ENCODE assay signal across 8 cellular contexts in the genomic region with DNA sequence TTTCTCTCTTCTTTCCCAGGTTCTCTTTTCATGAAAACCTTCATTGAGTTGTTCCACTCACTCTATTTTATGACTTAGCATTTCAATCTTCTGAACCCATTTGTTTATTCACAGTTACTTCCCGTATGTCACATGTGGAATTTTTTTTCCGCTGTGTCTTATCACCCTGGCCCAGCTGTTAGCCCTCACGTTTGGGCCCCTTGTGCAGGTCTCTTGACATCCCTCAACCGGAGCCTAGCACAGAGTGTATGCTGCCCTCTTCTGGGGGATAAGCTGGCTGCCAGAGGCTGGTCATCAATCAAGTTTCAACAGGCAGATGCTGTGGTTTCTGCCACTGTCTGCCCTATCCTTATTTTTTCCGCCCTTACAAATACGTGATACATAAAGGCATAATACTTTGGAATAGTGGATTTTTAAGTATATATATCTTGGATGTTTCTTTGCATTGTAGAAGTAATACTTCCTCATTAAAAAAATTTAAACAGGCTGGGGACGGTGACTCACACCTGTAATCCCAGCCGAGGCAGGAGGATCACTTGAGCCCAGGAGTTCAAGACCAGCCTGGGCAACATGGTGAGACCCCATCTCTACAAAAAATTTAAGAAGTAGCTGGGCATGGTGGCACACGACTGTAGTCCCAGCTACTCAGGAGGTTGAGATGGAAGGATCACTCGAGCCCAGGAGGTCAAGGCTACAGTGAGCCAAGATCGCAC. TPM values are rescaled to one million over a fixed set of nuclear protein-coding genes. Genes with fewer than 3 reads are reported as not detected.
A peak's percentile ranks its signal among the peaks of the same experiment; 100 is the strongest.
DNase-seq lines count a peak whose midpoint lies in the region; ATAC-seq and TF ChIP-seq lines count a peak whose summit lies in the region.

No MANE protein-coding gene starts in this region.

- POLR2A ChIA-PET in HEK293 (lab: Yijun Ruan, JAX) = interaction anchor here (0.5 to 1.1 kb wide), 2 partner anchors 93 to 297 kb away, joined by 3 to 5 read pairs; no protein-coding TSS in a partner anchor

- H3K4me3 ChIP-seq in BE2C (ENCODE audit: low read depth, low read length) = no peak overlapping the region
- no peak overlapping the region for H3K4me3 ChIP-seq in HEK293 (ENCODE audit: low read depth, low read length)
- H3K4me3 ChIP-seq in transverse colon = no peak overlapping the region

- no peak for TF ChIP-seq EP300 in transverse colon (IDR thresholded peaks at IDR 0.05; ENCODE audit: low read depth)

- DNase-seq in BE2C (peak; percentile 54), OCI-M1 (lab: John Stamatoyannopoulos, UW) (peak; percentile 100), amniotic epithelial cell (ENCODE audit: low read depth) (peak; percentile 86), left colon (peak in 1 of 2 donors; percentile 20), transverse colon (peak; percentile 12)

- CTCF ChIA-PET in HEK293 (lab: Yijun Ruan, JAX) = interaction anchor here (0.5 to 10.6 kb wide), 32 partner anchors 10 to 549 kb away, joined by 3 to 103 read pairs (median 4); a partner anchor contains a TSS

- ATAC-seq in left colon (peak; percentile 56), HG02884 (IDR thresholded peaks at IDR 0.05; ENCODE audit: unreplicated experiment) (no peak), HG02759 (IDR thresholded peaks at IDR 0.05; ENCODE audit: unreplicated experiment) (no peak)

- WGBS in transverse colon (ENCODE audit: low coverage in 1 of 2), 2 donors = 71% methylated on average over 6 to 11 of the region's 11 CpGs

- intact Hi-C loops in left colon (cut with DNase I, micrococcal nuclease) (no loop called here), transverse colon (cut with DNase I; ENCODE audit: low total_unique reads) (no loop called here)

- TF ChIP-seq CTCF in BE2C (IDR thresholded peaks at IDR 0.05; ENCODE audit: low read depth, low read length) = peak; percentile 80
- peak; percentile 52 for TF ChIP-seq CTCF in HEK293 (tag by site-specific recombination; IDR thresholded peaks at IDR 0.05)
- TF ChIP-seq CTCF in transverse colon (IDR thresholded peaks at IDR 0.05) = peak in 2 of 5 experiments; percentile 26 to 28

- in situ Hi-C loops in transverse colon (cut with MboI; ENCODE audit: low pct_ligation_motif_present in 1 of 4, low pct_unique_long_range_greater_than_20kb in 1 of 4, low sequenced_read_pairs in 3 of 4) = no loop called here

- H3K4me1 ChIP-seq in BE2C = peaks cover 13% of the 10 kb centered on the region
- H3K4me1 ChIP-seq in HEK293 (ENCODE audit: control insufficient read depth, insufficient read depth, low read length) = no peaks in the 10 kb centered on the region
- no peaks in the 10 kb centered on the region for H3K4me1 ChIP-seq in transverse colon

- H3K36me3 ChIP-seq in BE2C (peaks cover 9% of the 10 kb centered on the region), HEK293 (ENCODE audit: control insufficient read depth in 2 of 2, insufficient read depth in 1 of 2, low read length in 2 of 2) (peaks cover 12 to 75% of the 10 kb centered on the region in 2 experiments; a peak in 2 of 3 replicates), transverse colon (peaks cover 0 to 36% (median 15%) of the 10 kb centered on the region in 4 donors)

- TF ChIP-seq POLR2A in transverse colon (IDR thresholded peaks at IDR 0.05) = no peak

- H3K27ac ChIP-seq in HEK293 (ENCODE audit: extremely low read depth, low read depth, low read length) (no peak overlapping the region), transverse colon (no peak overlapping the region)

- no peaks in the 10 kb centered on the region for H3K27me3 ChIP-seq in BE2C
- H3K27me3 ChIP-seq in transverse colon = no peaks in the 10 kb centered on the region

- no peaks in the 10 kb centered on the region for H3K9me3 ChIP-seq in BE2C
- H3K9me3 ChIP-seq in HEK293 (ENCODE audit: control insufficient read depth, insufficient read depth, low read depth, low read length) = no peaks in the 10 kb centered on the region
- H3K9me3 ChIP-seq in transverse colon = no peaks in the 10 kb centered on the region

TF ChIP-seq in HEK293, 187 proteins besides CTCF, POLR2A, EP300 and RAD21:
- no peak for TF ChIP-seq ZNF2 (tag by site-specific recombination; IDR thresholded peaks at IDR 0.05)
- TF ChIP-seq ZNF660 (tag by site-specific recombination; IDR thresholded peaks at IDR 0.05) = peak; percentile 96
- peak; percentile 91 for TF ChIP-seq SCRT2 (tag by site-specific recombination; IDR thresholded peaks at IDR 0.05)
- peak; percentile 47; the same call in 1 of the 2 replicates for TF ChIP-seq ZNF561 (tag by site-specific recombination; IDR thresholded peaks at IDR 0.05; ENCODE audit: borderline replicate concordance)
- TF ChIP-seq SCRT1 (tag by site-specific recombination; IDR thresholded peaks at IDR 0.05; ENCODE audit: borderline replicate concordance) = peak; percentile 78; the same call in 1 of the 2 replicates
- TF ChIP-seq ZBTB48 (tag by site-specific recombination; IDR thresholded peaks at IDR 0.05) = peak; percentile 63
- TF ChIP-seq ZNF133 (tag by site-specific recombination; IDR thresholded peaks at IDR 0.05) = no peak
- TF ChIP-seq ZBTB21 (tag by site-specific recombination; IDR thresholded peaks at IDR 0.05) = no peak
- TF ChIP-seq ZNF585B (tag by site-specific recombination; IDR thresholded peaks at IDR 0.05) = peak; percentile 92
- peak; percentile 63 for TF ChIP-seq ZNF654 (tag by site-specific recombination; IDR thresholded peaks at IDR 0.05; ENCODE audit: low read depth)
- TF ChIP-seq ZNF664 (tag by site-specific recombination; IDR thresholded peaks at IDR 0.05) = 0 out of 2 replicates have a peak, but pooled peaks have one; percentile 15
- 0 out of 2 replicates have a peak, but pooled peaks have one; percentile 63 for TF ChIP-seq MEIS1 (CRISPR knock-in tag; IDR thresholded peaks at IDR 0.05; ENCODE audit: borderline replicate concordance)
- TF ChIP-seq, protein P1, sequence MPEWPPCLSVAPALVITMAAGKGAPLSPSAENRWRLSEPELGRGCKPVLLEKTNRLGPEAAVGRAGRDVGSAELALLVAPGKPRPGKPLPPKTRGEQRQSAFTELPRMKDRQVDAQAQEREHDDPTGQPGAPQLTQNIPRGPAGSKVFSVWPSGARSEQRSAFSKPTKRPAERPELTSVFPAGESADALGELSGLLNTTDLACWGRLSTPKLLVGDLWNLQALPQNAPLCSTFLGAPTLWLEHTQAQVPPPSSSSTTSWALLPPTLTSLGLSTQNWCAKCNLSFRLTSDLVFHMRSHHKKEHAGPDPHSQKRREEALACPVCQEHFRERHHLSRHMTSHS (tag by site-specific recombination; IDR thresholded peaks at IDR 0.05) = no peak
TF ChIP-seq in HEK293: peak in this region for 9.

RNA-seq across cellular contexts. Expression of a gene that starts 38.8 kb away (rescaled TPM):
- 18.4 TPM for polyA plus RNA-seq in BE2C (2012; ENCODE audit: insufficient read depth, insufficient read length, low read depth)
- total RNA-seq in left colon (10 to 100 TPM; 11.9 to 12.5 TPM), transverse colon (10 to 100 TPM in 2 of 4 donors, 1 to 10 TPM in 2; 2.2 to 12.9 (median 9.0) TPM)

RNA-seq across cellular contexts. Expression of a gene that starts 57.0 kb away (rescaled TPM):
- polyA plus RNA-seq in BE2C (2012; ENCODE audit: insufficient read depth, insufficient read length, low read depth) = not detected
- total RNA-seq in left colon = 1 to 10 TPM; 1.4 to 4.0 TPM
- 1 to 10 TPM in 2 of 4 donors, under 1 TPM in 1, not detected in 1; 0.41 to 1.4 (median 1.1) TPM for total RNA-seq in transverse colon

RNA-seq across cellular contexts. Expression of a gene that starts 57.4 kb away (rescaled TPM):
- 5.9 TPM for polyA plus RNA-seq in BE2C (2012; ENCODE audit: insufficient read depth, insufficient read length, low read depth)
- total RNA-seq in left colon = 10 to 100 TPM; 13.4 TPM
- total RNA-seq in transverse colon = 10 to 100 TPM in 3 of 4 donors, 1 to 10 TPM in 1; 9.0 to 15.7 (median 12.6) TPM
